In the genomic region with DNA sequence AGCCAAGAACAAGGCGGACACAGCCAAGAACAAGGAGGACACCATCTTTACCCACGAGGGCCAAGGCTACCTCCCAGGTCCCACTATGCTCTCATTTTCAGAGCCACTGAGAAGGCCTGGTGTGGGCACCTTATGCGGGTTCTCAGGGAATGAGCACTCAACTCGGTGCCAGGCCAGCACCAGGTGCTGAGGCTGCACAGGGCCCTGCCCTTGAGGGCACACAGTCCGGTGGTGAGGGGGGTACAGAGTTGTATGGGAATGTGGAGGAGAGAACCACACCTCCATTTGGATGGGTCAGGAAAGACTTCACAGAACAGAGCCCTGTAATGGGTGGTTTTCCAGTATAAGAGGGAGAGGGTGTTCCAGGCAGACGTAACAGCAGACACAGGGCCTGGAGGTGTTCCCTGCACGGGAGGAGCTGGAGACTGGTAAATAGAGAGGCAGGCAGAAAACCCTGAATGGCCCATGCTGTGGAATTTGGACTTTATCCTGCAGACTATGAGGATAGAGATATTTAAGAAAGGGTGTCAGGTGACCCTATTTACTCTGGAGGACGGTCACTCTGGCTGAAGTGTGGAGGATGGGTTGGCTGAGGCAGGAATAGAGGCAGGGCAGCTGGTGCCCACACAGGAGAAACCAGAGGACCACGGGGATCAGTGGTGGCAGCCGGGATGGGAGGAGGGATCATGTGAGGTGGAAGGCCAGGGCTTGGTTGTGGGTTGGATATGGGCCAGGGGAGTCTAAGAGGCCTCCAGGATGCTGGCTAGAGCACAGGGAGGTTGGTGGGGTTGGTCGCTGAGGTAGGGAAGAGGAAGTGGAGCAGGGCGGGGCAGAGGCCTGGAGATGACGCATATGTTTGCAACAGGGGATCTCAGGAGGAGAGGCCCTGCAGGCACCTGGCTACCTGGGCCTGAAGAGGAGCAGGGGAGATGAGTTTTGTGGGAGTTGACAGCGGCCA, we compare ENCODE assay signal across 10 cellular contexts. TPM values are rescaled to one million over a fixed set of nuclear protein-coding genes. Genes with fewer than 3 reads are reported as not detected.
DNase-seq lines count a peak whose midpoint lies in the region; ATAC-seq and TF ChIP-seq lines count a peak whose summit lies in the region.
"Had no signal": no experiment of that assay in that cellular context is flagged by ENCODE, and none has a peak within 500 bp of the region (broad histone marks: within the 10 kb centered on the region; RNA-seq: fewer than 3 reads in every experiment).

No MANE protein-coding gene starts in this region.

- no peaks in the 10 kb centered on the region for H4K20me1 ChIP-seq in GM23338 (replicated peaks; ENCODE audit: insufficient read depth)

- peaks cover 6% of the 10 kb centered on the region for H3K27me3 Mint-ChIP-seq in GM23338 (ENCODE audit: insufficient read depth, low read depth, poor library complexity)
- peaks cover 4% of the 10 kb centered on the region for H3K27me3 Mint-ChIP-seq in progenitor cell of endocrine pancreas

- no peaks in the 10 kb centered on the region for H3F3A ChIP-seq in GM23338 (replicated peaks; ENCODE audit: low read depth)

- H3K27ac Mint-ChIP-seq in GM23338 (no peak overlapping the region; the same call in 1 of the 2 replicates), progenitor cell of endocrine pancreas (peak overlapping the region; percentile 90)

- H3K4me2 ChIP-seq in GM23338, result no peak overlapping the region

- no peaks in the 10 kb centered on the region for H3K36me3 Mint-ChIP-seq in GM23338 (ENCODE audit: low read depth)
- H3K36me3 Mint-ChIP-seq in progenitor cell of endocrine pancreas (ENCODE audit: insufficient read depth), result peaks cover 2% of the 10 kb centered on the region

- H3K27ac ChIP-seq in GM23338 (ENCODE audit: low read depth) (no peak overlapping the region), body of pancreas (no peak overlapping the region), WERI-Rb-1 (no peak overlapping the region)
- H3K27ac ChIP-seq: SK-N-MC had no signal

- 0 out of 2 replicates have a peak overlapping the region, but pooled peaks have one; percentile 43 for H2AFZ ChIP-seq in GM23338

- no peak for TF ChIP-seq CTCF in GM23338 (conservative IDR thresholded peaks at IDR 0.05; ENCODE audit: low read depth in 2 of 2)
- TF ChIP-seq CTCF in body of pancreas (IDR thresholded peaks at IDR 0.05), result no peak
- TF ChIP-seq CTCF in progenitor cell of endocrine pancreas (IDR thresholded peaks at IDR 0.05; ENCODE audit: unreplicated experiment), result no peak
- TF ChIP-seq CTCF in WERI-Rb-1 (IDR thresholded peaks at IDR 0.05; ENCODE audit: low read depth, low read length), result no peak

- no peaks in the 10 kb centered on the region for H3K9me2 ChIP-seq in GM23338 (ENCODE audit: insufficient read depth)

- H3K4me3 ChIP-seq in GM23338, result no peak overlapping the region
- H3K4me3 ChIP-seq in body of pancreas, result no peak overlapping the region
- no peak overlapping the region for H3K4me3 ChIP-seq in WERI-Rb-1 (ENCODE audit: low read depth, low read length)
- H3K4me3 ChIP-seq: SK-N-MC had no signal

- H3K4me3 Mint-ChIP-seq in GM23338, result no peak overlapping the region
- peak overlapping the region; percentile 23 for H3K4me3 Mint-ChIP-seq in progenitor cell of endocrine pancreas (ENCODE audit: low read depth)

- peaks cover 12% of the 10 kb centered on the region for H3K4me1 Mint-ChIP-seq in GM23338
- H3K4me1 Mint-ChIP-seq in progenitor cell of endocrine pancreas (ENCODE audit: low read depth), result peaks cover 14% of the 10 kb centered on the region

- H3K36me3 ChIP-seq in GM23338 (ENCODE audit: insufficient read depth) (no peaks in the 10 kb centered on the region), body of pancreas (replicated peaks in 1 of 2; ENCODE audit: insufficient read depth in 1 of 2, low read depth in 2 of 2) (no peaks in the 10 kb centered on the region), WERI-Rb-1 (no peaks in the 10 kb centered on the region)

- H3K4me1 ChIP-seq in GM23338 (ENCODE audit: insufficient read depth) (no peaks in the 10 kb centered on the region), body of pancreas (peaks cover 9% of the 10 kb centered on the region)

- no peaks in the 10 kb centered on the region for H3K27me3 ChIP-seq in GM23338 (ENCODE audit: insufficient read depth)
- H3K27me3 ChIP-seq in body of pancreas, result no peaks in the 10 kb centered on the region
- no peaks in the 10 kb centered on the region for H3K27me3 ChIP-seq in WERI-Rb-1 (ENCODE audit: insufficient read depth, low read depth, severe bottlenecking)

- intact Hi-C loops in body of pancreas (cut with DNase I), result no loop called here

- TF ChIP-seq POLR2A in body of pancreas (IDR thresholded peaks at IDR 0.05), result no peak

- H3K79me2 ChIP-seq in GM23338 (replicated peaks; ENCODE audit: insufficient read depth), result no peaks in the 10 kb centered on the region

- H3K9me3 ChIP-seq in body of pancreas (no peaks in the 10 kb centered on the region), WERI-Rb-1 (ENCODE audit: severe bottlenecking) (no peaks in the 10 kb centered on the region)

- no peaks in the 10 kb centered on the region for H3K9me3 Mint-ChIP-seq in GM23338
- H3K9me3 Mint-ChIP-seq in progenitor cell of endocrine pancreas (ENCODE audit: low read depth), result no peaks in the 10 kb centered on the region

- no peak for DNase-seq in GM23338 (ENCODE audit: low spot score)
- DNase-seq in NCI-H69 (lab: John Stamatoyannopoulos, UW), result peak; percentile 57
- peak in 3 of 4 donors; percentile 13 to 17 (median 16) for DNase-seq in body of pancreas
- DNase-seq in progenitor cell of endocrine pancreas (ENCODE audit: low spot score, unreplicated experiment), result no peak
- no peak for DNase-seq in WERI-Rb-1
- no peak for DNase-seq in NCI-H748 (lab: John Stamatoyannopoulos, UW; ENCODE audit: unreplicated experiment)
- DNase-seq in amygdala (lab: John Stamatoyannopoulos, UW), result no peak

- ATAC-seq in GM23338 (no peak), body of pancreas (peak; percentile 27), HG02571 (IDR thresholded peaks at IDR 0.05; ENCODE audit: unreplicated experiment) (no peak)

- 38 to 52% methylated on average over 14 of the region's 14 CpGs for WGBS in body of pancreas, 2 donors

TF ChIP-seq in GM23338, 12 proteins besides CTCF, POLR2A, EP300 and RAD21:
- no peak for TF ChIP-seq EZH2 (IDR thresholded peaks at IDR 0.05; ENCODE audit: low read depth, unreplicated experiment)
- no peak for TF ChIP-seq POLR2AphosphoS5 (IDR thresholded peaks at IDR 0.05; ENCODE audit: low read depth)

RNA-seq across cellular contexts. Expression of gene CRABP1, which starts 34.6 kb away (rescaled TPM):
- total RNA-seq in GM23338 (2014; rRNA removed; shearing (Covaris generic)), result 127 and 156 TPM in 2 replicates
- polyA plus RNA-seq in GM23338 (2016; fragmentation: Nextera tagmentation; extraction: Ambion mirVana), result 522 and 536 TPM in 2 replicates
- total RNA-seq in body of pancreas (1 to 10 TPM in 1 of 2 donors, not detected in 1; 1.6 TPM), progenitor cell of endocrine pancreas (1.1 and 2.8 TPM in 2 replicates)
- total RNA-seq: endothelial cell of umbilical vein had no signal

Comparison
In these comparisons a context has a peak if more than half of its experiments do, and no peak if none do; other contexts are left out.
1. DNase-seq: peak in NCI-H69 (single experiment) and body of pancreas (3 of 4); none in GM23338 (single experiment), progenitor cell of endocrine pancreas (single experiment), WERI-Rb-1 (single experiment), NCI-H748 (single experiment) and amygdala (0 of 56).
2. RNA of gene CRABP1, which starts 34.6 kb away (total RNA-seq): 127 to 156 TPM in GM23338; 1.6 TPM in body of pancreas and 1.1 to 2.8 TPM in progenitor cell of endocrine pancreas; every median in the first group is over 10 times any median in the second.